ENCODE assay signal across 20 cellular contexts in the genomic region with DNA sequence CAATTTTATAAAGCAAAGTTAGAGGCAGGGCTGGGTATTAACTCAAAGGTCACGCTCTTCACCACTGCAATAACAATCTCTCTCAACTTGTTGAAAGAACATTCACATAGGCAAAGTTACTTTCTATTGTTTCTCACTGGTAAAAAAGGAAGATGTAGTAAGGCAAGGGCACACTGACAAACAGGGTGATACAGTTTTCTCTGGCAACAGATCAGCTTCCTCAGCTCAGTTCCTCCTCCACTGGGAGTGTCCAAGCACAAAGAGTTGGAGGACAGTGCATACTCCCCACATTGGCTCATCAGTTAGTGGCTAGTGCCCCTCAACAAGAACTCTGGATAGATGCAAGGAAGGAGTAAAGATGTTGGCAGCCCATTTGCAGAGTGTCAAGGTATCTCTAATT. TPM values are rescaled to one million over a fixed set of nuclear protein-coding genes. Genes with fewer than 3 reads are reported as not detected.
"Had no signal": no experiment of that assay in that cellular context is flagged by ENCODE, and none has a peak within 500 bp of the region (broad histone marks: within the 10 kb centered on the region; RNA-seq: fewer than 3 reads in every experiment).

No MANE protein-coding gene starts in this region.

- H3K4me3 ChIP-seq: tibial artery, uterus had no signal

- H3K27me3 ChIP-seq: uterus had no signal

- H3K9me3 Mint-ChIP-seq: central memory CD8-positive, alpha-beta T cell had no signal

- DNase-seq: activated CD4-positive, alpha-beta T cell treated with anti-CD3 and anti-CD28 coated beads, Interleukin-2, amount 50 U/mL, for 48 hours; activated effector memory CD4-positive, alpha-beta T cell treated with anti-CD3 and anti-CD28 coated beads, Interleukin-2, amount 50 U/mL, for 16 hours; activated T-cell treated with anti-CD3 and anti-CD28 coated beads, Interleukin-2, amount 50 U/mL, for 48 hours; cortex of kidney; effector CD8-positive, alpha-beta T cell; hippocampal formation; naive B cell; retina; stimulated activated CD4-positive, alpha-beta T cell treated with anti-CD3 and anti-CD28 coated beads, Interleukin-2, amount 100 ng/mL, for 48 hours; tibial artery; uterus; WERI-Rb-1 had no signal

- H3K27ac Mint-ChIP-seq: activated naive CD4-positive, alpha-beta T cell treated with anti-CD3 and anti-CD28 coated beads, Interleukin-2, amount 50 U/mL, for 72 hours; naive B cell; stimulated activated memory B cell treated with anti-CD40 and anti-IgM and Interleukin-4, amounts not matched to agents 10 μg/mL and 1 μg/mL and 100 μg/mL, for 72 hours had no signal

- H3K4me3 Mint-ChIP-seq: central memory CD8-positive, alpha-beta T cell; naive B cell; stimulated activated memory B cell treated with anti-CD40 and anti-IgM and Interleukin-4, amounts not matched to agents 10 μg/mL and 1 μg/mL and 100 μg/mL, for 72 hours had no signal

- H3K4me1 Mint-ChIP-seq: central memory CD8-positive, alpha-beta T cell; stimulated activated memory B cell treated with anti-CD40 and anti-IgM and Interleukin-4, amounts not matched to agents 10 μg/mL and 1 μg/mL and 100 μg/mL, for 72 hours had no signal

- H3K36me3 Mint-ChIP-seq: activated naive CD4-positive, alpha-beta T cell treated with anti-CD3 and anti-CD28 coated beads, Interleukin-2, amount 50 U/mL, for 72 hours; stimulated activated memory B cell treated with anti-CD40 and anti-IgM and Interleukin-4, amounts not matched to agents 10 μg/mL and 1 μg/mL and 100 μg/mL, for 72 hours had no signal

- ATAC-seq: activated naive CD4-positive, alpha-beta T cell treated with anti-CD3 and anti-CD28 coated beads, Interleukin-2, amount 50 U/mL, for 72 hours; left lobe of liver; stimulated activated memory B cell treated with anti-CD40 and anti-IgM and Interleukin-4, amounts not matched to agents 10 μg/mL and 1 μg/mL and 100 μg/mL, for 72 hours had no signal

- H3K27ac ChIP-seq: parathyroid adenoma, tibial artery, uterus, WERI-Rb-1 had no signal

- H3K36me3 ChIP-seq: tibial artery, uterus, WERI-Rb-1 had no signal

RNA-seq across cellular contexts. Expression of a gene that starts 3.7 kb away (rescaled TPM):
- total RNA-seq: activated naive CD4-positive, alpha-beta T cell treated with anti-CD3 and anti-CD28 coated beads, Interleukin-2, amount 50 U/mL, for 72 hours; lung microvascular endothelial cell; T-helper 1 cell treated with Interleukin-12 subunit alpha and Interleukin-12 subunit beta and Interleukin-4 antibody, amounts not matched to agents 30 ng/mL and 1 ng/mL, for 36 hours had no signal
- polyA plus RNA-seq: keratinocyte had no signal
